In genomic region chr4:67746797-67747495, GRCh38 we compare ENCODE assay signal across 8 cellular contexts. TPM values are rescaled to one million over a fixed set of nuclear protein-coding genes. Genes with fewer than 3 reads are reported as not detected.
DNase-seq lines count a peak whose midpoint lies in the region; ATAC-seq and TF ChIP-seq lines count a peak whose summit lies in the region.

No MANE protein-coding gene starts in this region.

- H3K27ac ChIP-seq in coronary artery: no peak overlapping the region

- DNase-seq in NCI-H345 (lab: John Stamatoyannopoulos, UW) (peak; percentile 20), NCI-H345 treated with DMSO at 0.1 percent for 48 hours (lab: John Stamatoyannopoulos, UW; ENCODE audit: unreplicated experiment) (no peak), NCI-H2227 treated with DMSO at 0.1 percent for 48 hours (lab: John Stamatoyannopoulos, UW) (peak; percentile 39), coronary artery (ENCODE audit: low spot score) (no peak), neural crest cell (ENCODE audit: low read depth, low spot score) (no peak)
- no peak for DNase-seq in activated CD4-positive, CD25-positive, alpha-beta regulatory T cell (lab: John Stamatoyannopoulos, UW)

- H3K27me3 Mint-ChIP-seq in neural crest cell (ENCODE audit: low read depth): no peaks in the 10 kb centered on the region

- H3K4me3 Mint-ChIP-seq in neural crest cell: no peak overlapping the region

- H3K36me3 Mint-ChIP-seq in neural crest cell (ENCODE audit: low read depth): peaks cover under 1% of the 10 kb centered on the region

- no peaks in the 10 kb centered on the region for H3K4me1 Mint-ChIP-seq in neural crest cell

- TF ChIP-seq CTCF in coronary artery (IDR thresholded peaks at IDR 0.05) (peak; percentile 37), neural crest cell (conservative IDR thresholded peaks at IDR 0.05) (peak; percentile 86)

- peaks cover 1% of the 10 kb centered on the region for H3K9me3 Mint-ChIP-seq in neural crest cell

- H3K27ac Mint-ChIP-seq in neural crest cell (ENCODE audit: unreplicated experiment): no peak overlapping the region

- ATAC-seq in GM21576 (IDR thresholded peaks at IDR 0.05; ENCODE audit: unreplicated experiment) (peak; percentile 57), HG03571 (IDR thresholded peaks at IDR 0.05; ENCODE audit: unreplicated experiment) (no peak)

- no peak overlapping the region for H3K4me3 ChIP-seq in coronary artery

RNA-seq across cellular contexts. Expression of gene GNRHR, which starts 7.2 kb away (rescaled TPM):
- not detected in 2 replicates for total RNA-seq in neural crest cell

RNA-seq across cellular contexts. Expression of gene UBA6, which starts 46.0 kb away (rescaled TPM):
- 72.9 and 78.1 TPM in 2 replicates for total RNA-seq in neural crest cell

Comparison
In these comparisons a context has a peak if more than half of its experiments do, and no peak if none do; other contexts are left out.
1. DNase-seq: peak in NCI-H345 (single experiment) and NCI-H2227 treated with DMSO at 0.1 percent for 48 hours (single experiment); none in NCI-H345 treated with DMSO at 0.1 percent for 48 hours (single experiment), coronary artery (single experiment), neural crest cell (single experiment) and activated CD4-positive, CD25-positive, alpha-beta regulatory T cell (0 of 4).